In the genomic region with DNA sequence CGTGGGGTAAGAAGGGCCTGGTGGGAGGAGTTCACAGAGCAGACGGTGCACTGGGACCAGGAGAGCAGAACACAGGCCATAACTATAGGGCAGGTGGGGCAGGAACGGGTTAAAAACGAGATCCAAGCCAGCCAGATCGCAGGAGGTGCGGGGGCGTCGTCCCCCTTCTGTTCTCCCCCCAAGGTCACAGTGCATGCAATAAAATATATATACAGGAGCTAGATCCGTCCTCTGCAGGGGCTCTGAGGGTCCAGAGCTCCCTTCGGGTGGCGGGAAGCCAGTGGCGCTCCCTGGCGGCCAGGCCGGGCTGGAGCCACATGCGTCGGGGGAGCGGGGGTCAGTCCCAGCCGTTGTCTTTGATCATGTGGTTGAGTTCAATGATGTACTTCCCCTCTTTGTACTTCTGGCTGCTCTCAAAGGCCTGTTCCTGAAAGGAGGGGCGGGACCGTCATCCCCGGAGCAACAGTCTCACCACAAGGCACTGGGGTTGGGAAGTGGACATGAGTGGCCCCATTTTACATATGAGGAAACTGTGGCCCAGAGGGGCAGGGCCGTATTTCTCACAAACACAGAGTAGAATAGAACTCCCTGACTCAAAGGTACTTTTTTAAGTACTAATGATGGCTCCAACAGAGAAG, we compare ENCODE assay signal across 1 cellular context.
TF ChIP-seq lines count a peak whose summit lies in the region.

No MANE protein-coding gene starts in this region.

TF ChIP-seq in HepG2, 621 proteins besides CTCF, POLR2A, EP300 and RAD21 (continued from another document and continues in another):
- TF ChIP-seq, protein P1, sequence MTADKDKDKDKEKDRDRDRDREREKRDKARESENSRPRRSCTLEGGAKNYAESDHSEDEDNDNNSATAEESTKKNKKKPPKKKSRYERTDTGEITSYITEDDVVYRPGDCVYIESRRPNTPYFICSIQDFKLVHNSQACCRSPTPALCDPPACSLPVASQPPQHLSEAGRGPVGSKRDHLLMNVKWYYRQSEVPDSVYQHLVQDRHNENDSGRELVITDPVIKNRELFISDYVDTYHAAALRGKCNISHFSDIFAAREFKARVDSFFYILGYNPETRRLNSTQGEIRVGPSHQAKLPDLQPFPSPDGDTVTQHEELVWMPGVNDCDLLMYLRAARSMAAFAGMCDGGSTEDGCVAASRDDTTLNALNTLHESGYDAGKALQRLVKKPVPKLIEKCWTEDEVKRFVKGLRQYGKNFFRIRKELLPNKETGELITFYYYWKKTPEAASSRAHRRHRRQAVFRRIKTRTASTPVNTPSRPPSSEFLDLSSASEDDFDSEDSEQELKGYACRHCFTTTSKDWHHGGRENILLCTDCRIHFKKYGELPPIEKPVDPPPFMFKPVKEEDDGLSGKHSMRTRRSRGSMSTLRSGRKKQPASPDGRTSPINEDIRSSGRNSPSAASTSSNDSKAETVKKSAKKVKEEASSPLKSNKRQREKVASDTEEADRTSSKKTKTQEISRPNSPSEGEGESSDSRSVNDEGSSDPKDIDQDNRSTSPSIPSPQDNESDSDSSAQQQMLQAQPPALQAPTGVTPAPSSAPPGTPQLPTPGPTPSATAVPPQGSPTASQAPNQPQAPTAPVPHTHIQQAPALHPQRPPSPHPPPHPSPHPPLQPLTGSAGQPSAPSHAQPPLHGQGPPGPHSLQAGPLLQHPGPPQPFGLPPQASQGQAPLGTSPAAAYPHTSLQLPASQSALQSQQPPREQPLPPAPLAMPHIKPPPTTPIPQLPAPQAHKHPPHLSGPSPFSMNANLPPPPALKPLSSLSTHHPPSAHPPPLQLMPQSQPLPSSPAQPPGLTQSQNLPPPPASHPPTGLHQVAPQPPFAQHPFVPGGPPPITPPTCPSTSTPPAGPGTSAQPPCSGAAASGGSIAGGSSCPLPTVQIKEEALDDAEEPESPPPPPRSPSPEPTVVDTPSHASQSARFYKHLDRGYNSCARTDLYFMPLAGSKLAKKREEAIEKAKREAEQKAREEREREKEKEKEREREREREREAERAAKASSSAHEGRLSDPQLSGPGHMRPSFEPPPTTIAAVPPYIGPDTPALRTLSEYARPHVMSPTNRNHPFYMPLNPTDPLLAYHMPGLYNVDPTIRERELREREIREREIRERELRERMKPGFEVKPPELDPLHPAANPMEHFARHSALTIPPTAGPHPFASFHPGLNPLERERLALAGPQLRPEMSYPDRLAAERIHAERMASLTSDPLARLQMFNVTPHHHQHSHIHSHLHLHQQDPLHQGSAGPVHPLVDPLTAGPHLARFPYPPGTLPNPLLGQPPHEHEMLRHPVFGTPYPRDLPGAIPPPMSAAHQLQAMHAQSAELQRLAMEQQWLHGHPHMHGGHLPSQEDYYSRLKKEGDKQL (CRISPR knock-in tag; IDR thresholded peaks at IDR 0.05; ENCODE audit: low read depth), result peak; percentile 50; the same call in 1 of the 2 replicates
- TF ChIP-seq ZNF121 (CRISPR knock-in tag; IDR thresholded peaks at IDR 0.05) (no peak), RXRB (CRISPR knock-in tag; IDR thresholded peaks at IDR 0.05; ENCODE audit: borderline replicate concordance) (peak; percentile 83), NR2C2 (CRISPR knock-in tag; IDR thresholded peaks at IDR 0.05; ENCODE audit: borderline replicate concordance) (no peak; the same call in none of the 2 replicates), NCOA5 (CRISPR knock-in tag; IDR thresholded peaks at IDR 0.05) (no peak), ZNF205 (CRISPR knock-in tag; IDR thresholded peaks at IDR 0.05) (peak; percentile 65; the same call in 1 of the 2 replicates), HIVEP1 (CRISPR knock-in tag; IDR thresholded peaks at IDR 0.05) (peak; percentile 69; the same call in 1 of the 2 replicates), MTA3 (CRISPR knock-in tag; IDR thresholded peaks at IDR 0.05) (no peak), SIX1 (CRISPR knock-in tag; IDR thresholded peaks at IDR 0.05; ENCODE audit: borderline replicate concordance) (no peak; the same call in 1 of the 2 replicates), FOXA3 (CRISPR knock-in tag; IDR thresholded peaks at IDR 0.05) (peak; percentile 44; the same call in 1 of the 2 replicates), ZNF430 (CRISPR knock-in tag; IDR thresholded peaks at IDR 0.05) (peak; percentile 53), ZNF703 (CRISPR knock-in tag; IDR thresholded peaks at IDR 0.05; ENCODE audit: borderline replicate concordance) (no peak; the same call in 1 of the 2 replicates), ZNF749 (CRISPR knock-in tag; IDR thresholded peaks at IDR 0.05; ENCODE audit: borderline replicate concordance) (0 out of 2 replicates have a peak, but pooled peaks have one; percentile 60), ZNF678 (CRISPR knock-in tag; IDR thresholded peaks at IDR 0.05) (0 out of 2 replicates have a peak, but pooled peaks have one; percentile 68), FOSL2 (CRISPR knock-in tag; IDR thresholded peaks at IDR 0.05) (peak; percentile 47; the same call in 1 of the 2 replicates), ZNF12 (CRISPR knock-in tag; IDR thresholded peaks at IDR 0.05) (no peak; the same call in 1 of the 2 replicates), ZNF446 (CRISPR knock-in tag; IDR thresholded peaks at IDR 0.05) (no peak), ZSCAN21 (CRISPR knock-in tag; IDR thresholded peaks at IDR 0.05; ENCODE audit: borderline replicate concordance) (no peak), HNF4A (CRISPR knock-in tag; IDR thresholded peaks at IDR 0.05) (peak; percentile 65), ZNF263 (CRISPR knock-in tag; IDR thresholded peaks at IDR 0.05) (peak; percentile 52; the same call in 1 of the 2 replicates), ZFX (CRISPR knock-in tag; IDR thresholded peaks at IDR 0.05; ENCODE audit: low read depth) (peak; percentile 80), ZMAT3 (CRISPR knock-in tag; conservative IDR thresholded peaks at IDR 0.05) (no peak; the same call in 1 of the 2 replicates), TP53 (CRISPR knock-in tag; conservative IDR thresholded peaks at IDR 0.05) (no peak), FOSL1 (CRISPR knock-in tag; IDR thresholded peaks at IDR 0.05; ENCODE audit: borderline replicate concordance) (no peak), ZNF225 (CRISPR knock-in tag; IDR thresholded peaks at IDR 0.05) (no peak), ZSCAN22 (CRISPR knock-in tag; IDR thresholded peaks at IDR 0.05) (peak; percentile 37; the same call in 1 of the 2 replicates), ZNF530 (CRISPR knock-in tag; IDR thresholded peaks at IDR 0.05; ENCODE audit: low read depth) (no peak), BORCS8-MEF2B (CRISPR knock-in tag; IDR thresholded peaks at IDR 0.05) (no peak; the same call in 1 of the 2 replicates), TBL1XR1 (IDR thresholded peaks at IDR 0.05; ENCODE audit: borderline replicate concordance, low read length, partially characterized antibody) (peak; percentile 20), NKX3-1 (CRISPR knock-in tag; IDR thresholded peaks at IDR 0.05) (no peak), REPIN1 (CRISPR knock-in tag; IDR thresholded peaks at IDR 0.05; ENCODE audit: borderline replicate concordance, low read depth) (peak; percentile 90), RORA (CRISPR knock-in tag; IDR thresholded peaks at IDR 0.05) (0 out of 2 replicates have a peak, but pooled peaks have one; percentile 50), ZNF709 (CRISPR knock-in tag; IDR thresholded peaks at IDR 0.05) (no peak), KLF6 (CRISPR knock-in tag; IDR thresholded peaks at IDR 0.05) (0 out of 2 replicates have a peak, but pooled peaks have one; percentile 44), TSC22D2 (CRISPR knock-in tag; IDR thresholded peaks at IDR 0.05; ENCODE audit: borderline replicate concordance) (no peak), ZNF660 (CRISPR knock-in tag; IDR thresholded peaks at IDR 0.05; ENCODE audit: borderline replicate concordance, low read depth) (no peak), HOXA7 (CRISPR knock-in tag; IDR thresholded peaks at IDR 0.05) (no peak), ZNF569 (CRISPR knock-in tag; IDR thresholded peaks at IDR 0.05; ENCODE audit: borderline replicate concordance) (no peak; the same call in 1 of the 2 replicates), TBP (CRISPR knock-in tag; IDR thresholded peaks at IDR 0.05) (no peak), RFXAP (CRISPR knock-in tag; IDR thresholded peaks at IDR 0.05; ENCODE audit: borderline replicate concordance) (0 out of 2 replicates have a peak, but pooled peaks have one; percentile 11), RNF2 (conservative IDR thresholded peaks at IDR 0.05; ENCODE audit: low read depth) (no peak)
- TF ChIP-seq, protein P2, sequence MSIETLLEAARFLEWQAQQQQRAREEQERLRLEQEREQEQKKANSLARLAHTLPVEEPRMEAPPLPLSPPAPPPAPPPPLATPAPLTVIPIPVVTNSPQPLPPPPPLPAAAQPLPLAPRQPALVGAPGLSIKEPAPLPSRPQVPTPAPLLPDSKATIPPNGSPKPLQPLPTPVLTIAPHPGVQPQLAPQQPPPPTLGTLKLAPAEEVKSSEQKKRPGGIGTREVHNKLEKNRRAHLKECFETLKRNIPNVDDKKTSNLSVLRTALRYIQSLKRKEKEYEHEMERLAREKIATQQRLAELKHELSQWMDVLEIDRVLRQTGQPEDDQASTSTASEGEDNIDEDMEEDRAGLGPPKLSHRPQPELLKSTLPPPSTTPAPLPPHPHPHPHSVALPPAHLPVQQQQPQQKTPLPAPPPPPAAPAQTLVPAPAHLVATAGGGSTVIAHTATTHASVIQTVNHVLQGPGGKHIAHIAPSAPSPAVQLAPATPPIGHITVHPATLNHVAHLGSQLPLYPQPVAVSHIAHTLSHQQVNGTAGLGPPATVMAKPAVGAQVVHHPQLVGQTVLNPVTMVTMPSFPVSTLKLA (IDR thresholded peaks at IDR 0.05), result peak; percentile 65
- TF ChIP-seq, protein P3, sequence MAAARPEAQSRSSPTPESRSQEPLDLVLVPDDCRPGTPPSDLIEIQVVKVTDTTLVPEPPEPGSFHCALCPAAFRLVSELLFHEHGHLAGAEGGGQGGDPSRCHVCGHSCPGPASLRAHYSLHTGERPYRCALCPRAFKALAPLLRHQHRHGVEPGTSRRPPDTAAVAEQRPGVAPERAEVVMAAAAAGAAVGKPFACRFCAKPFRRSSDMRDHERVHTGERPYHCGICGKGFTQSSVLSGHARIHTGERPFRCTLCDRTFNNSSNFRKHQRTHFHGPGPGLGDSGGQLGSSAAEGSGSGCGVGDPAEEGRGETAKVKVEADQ (CRISPR knock-in tag; IDR thresholded peaks at IDR 0.05; ENCODE audit: borderline replicate concordance), result no peak
- TF ChIP-seq, protein P4, sequence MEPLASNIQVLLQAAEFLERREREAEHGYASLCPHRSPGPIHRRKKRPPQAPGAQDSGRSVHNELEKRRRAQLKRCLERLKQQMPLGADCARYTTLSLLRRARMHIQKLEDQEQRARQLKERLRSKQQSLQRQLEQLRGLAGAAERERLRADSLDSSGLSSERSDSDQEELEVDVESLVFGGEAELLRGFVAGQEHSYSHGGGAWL (CRISPR knock-in tag; IDR thresholded peaks at IDR 0.05), result no peak; the same call in 1 of the 2 replicates
- TF ChIP-seq, protein P5, sequence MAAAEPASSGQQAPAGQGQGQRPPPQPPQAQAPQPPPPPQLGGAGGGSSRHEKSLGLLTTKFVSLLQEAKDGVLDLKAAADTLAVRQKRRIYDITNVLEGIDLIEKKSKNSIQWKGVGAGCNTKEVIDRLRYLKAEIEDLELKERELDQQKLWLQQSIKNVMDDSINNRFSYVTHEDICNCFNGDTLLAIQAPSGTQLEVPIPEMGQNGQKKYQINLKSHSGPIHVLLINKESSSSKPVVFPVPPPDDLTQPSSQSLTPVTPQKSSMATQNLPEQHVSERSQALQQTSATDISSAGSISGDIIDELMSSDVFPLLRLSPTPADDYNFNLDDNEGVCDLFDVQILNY (CRISPR knock-in tag; conservative IDR thresholded peaks at IDR 0.05), result peak; percentile 93
- TF ChIP-seq, protein P6, sequence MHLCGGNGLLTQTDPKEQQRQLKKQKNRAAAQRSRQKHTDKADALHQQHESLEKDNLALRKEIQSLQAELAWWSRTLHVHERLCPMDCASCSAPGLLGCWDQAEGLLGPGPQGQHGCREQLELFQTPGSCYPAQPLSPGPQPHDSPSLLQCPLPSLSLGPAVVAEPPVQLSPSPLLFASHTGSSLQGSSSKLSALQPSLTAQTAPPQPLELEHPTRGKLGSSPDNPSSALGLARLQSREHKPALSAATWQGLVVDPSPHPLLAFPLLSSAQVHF (CRISPR knock-in tag; IDR thresholded peaks at IDR 0.05), result no peak
- TF ChIP-seq, protein P7, sequence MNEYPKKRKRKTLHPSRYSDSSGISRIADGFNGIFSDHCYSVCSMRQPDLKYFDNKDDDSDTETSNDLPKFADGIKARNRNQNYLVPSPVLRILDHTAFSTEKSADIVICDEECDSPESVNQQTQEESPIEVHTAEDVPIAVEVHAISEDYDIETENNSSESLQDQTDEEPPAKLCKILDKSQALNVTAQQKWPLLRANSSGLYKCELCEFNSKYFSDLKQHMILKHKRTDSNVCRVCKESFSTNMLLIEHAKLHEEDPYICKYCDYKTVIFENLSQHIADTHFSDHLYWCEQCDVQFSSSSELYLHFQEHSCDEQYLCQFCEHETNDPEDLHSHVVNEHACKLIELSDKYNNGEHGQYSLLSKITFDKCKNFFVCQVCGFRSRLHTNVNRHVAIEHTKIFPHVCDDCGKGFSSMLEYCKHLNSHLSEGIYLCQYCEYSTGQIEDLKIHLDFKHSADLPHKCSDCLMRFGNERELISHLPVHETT (CRISPR knock-in tag; conservative IDR thresholded peaks at IDR 0.05), result no peak
- TF ChIP-seq, protein P8, sequence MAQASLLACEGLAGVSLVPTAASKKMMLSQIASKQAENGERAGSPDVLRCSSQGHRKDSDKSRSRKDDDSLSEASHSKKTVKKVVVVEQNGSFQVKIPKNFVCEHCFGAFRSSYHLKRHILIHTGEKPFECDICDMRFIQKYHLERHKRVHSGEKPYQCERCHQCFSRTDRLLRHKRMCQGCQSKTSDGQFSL (CRISPR knock-in tag; IDR thresholded peaks at IDR 0.05), result peak; percentile 79
- TF ChIP-seq, protein P9, sequence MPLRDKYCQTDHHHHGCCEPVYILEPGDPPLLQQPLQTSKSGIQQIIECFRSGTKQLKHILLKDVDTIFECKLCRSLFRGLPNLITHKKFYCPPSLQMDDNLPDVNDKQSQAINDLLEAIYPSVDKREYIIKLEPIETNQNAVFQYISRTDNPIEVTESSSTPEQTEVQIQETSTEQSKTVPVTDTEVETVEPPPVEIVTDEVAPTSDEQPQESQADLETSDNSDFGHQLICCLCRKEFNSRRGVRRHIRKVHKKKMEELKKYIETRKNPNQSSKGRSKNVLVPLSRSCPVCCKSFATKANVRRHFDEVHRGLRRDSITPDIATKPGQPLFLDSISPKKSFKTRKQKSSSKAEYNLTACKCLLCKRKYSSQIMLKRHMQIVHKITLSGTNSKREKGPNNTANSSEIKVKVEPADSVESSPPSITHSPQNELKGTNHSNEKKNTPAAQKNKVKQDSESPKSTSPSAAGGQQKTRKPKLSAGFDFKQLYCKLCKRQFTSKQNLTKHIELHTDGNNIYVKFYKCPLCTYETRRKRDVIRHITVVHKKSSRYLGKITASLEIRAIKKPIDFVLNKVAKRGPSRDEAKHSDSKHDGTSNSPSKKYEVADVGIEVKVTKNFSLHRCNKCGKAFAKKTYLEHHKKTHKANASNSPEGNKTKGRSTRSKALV (CRISPR knock-in tag; IDR thresholded peaks at IDR 0.05), result peak; percentile 72; the same call in 1 of the 2 replicates
